Comparison of ENCODE assay signal across 18 cellular contexts in genomic region chr13:70967564-70967963, GRCh38.
DNase-seq lines count a peak whose midpoint lies in the region; ATAC-seq, FAIRE-seq and TF ChIP-seq lines count a peak whose summit lies in the region.
"Had no signal": no experiment of that assay in that cellular context is flagged by ENCODE, and none has a peak within 500 bp of the region (broad histone marks: within the 10 kb centered on the region; RNA-seq: fewer than 3 reads in every experiment).

No MANE protein-coding gene starts in this region.

- FAIRE-seq in kidney (lab: Jason Lieb, UNC) = no peak
- FAIRE-seq: H54 had no signal

- TF ChIP-seq CTCF in SU-DHL-6 (IDR thresholded peaks at IDR 0.05; ENCODE audit: insufficient read depth, low read length, poor library complexity, severe bottlenecking) (no peak), kidney (IDR thresholded peaks at IDR 0.05; ENCODE audit: borderline replicate concordance, extremely low read depth, insufficient read depth) (no peak), upper lobe of right lung (IDR thresholded peaks at IDR 0.05) (no peak), OCI-LY7 (conservative IDR thresholded peaks at IDR 0.05; ENCODE audit: low read length) (no peak)

- H3K27me3 ChIP-seq in SU-DHL-6 (ENCODE audit: low read length) (no peaks in the 10 kb centered on the region), upper lobe of right lung (no peaks in the 10 kb centered on the region)
- H3K27me3 ChIP-seq: BLaER1 had no signal

- POLR2A ChIA-PET in OCI-LY7 (lab: Charles Lee) (no interaction called here), T-cell (lab: Charles Lee) (no interaction called here)

- H3K9me3 Mint-ChIP-seq in T-cell = no peaks in the 10 kb centered on the region
- H3K9me3 Mint-ChIP-seq: CD4-positive, alpha-beta memory T cell; GM23338 had no signal

- no peaks in the 10 kb centered on the region for H3K36me3 Mint-ChIP-seq in T-cell
- H3K36me3 Mint-ChIP-seq: CD14-positive monocyte; CD4-positive, alpha-beta memory T cell had no signal

- H3K4me3 ChIP-seq in SU-DHL-6 (ENCODE audit: insufficient read depth, low read length, poor library complexity, severe bottlenecking) (no peak overlapping the region), kidney (ENCODE audit: low read length in 2 of 2) (no peak overlapping the region), upper lobe of right lung (no peak overlapping the region), OCI-LY7 (ENCODE audit: low read depth, low read length, poor library complexity, severe bottlenecking) (no peak overlapping the region)
- H3K4me3 ChIP-seq: BLaER1, GM23338 had no signal

- H3K79me2 ChIP-seq in SU-DHL-6 (ENCODE audit: insufficient read depth, low read length) (no peaks in the 10 kb centered on the region), OCI-LY7 (ENCODE audit: insufficient read depth, low read depth, low read length) (no peaks in the 10 kb centered on the region)

- peak; percentile 29 for DNase-seq in kidney
- peak; percentile 58 for DNase-seq in posterior vena cava (ENCODE audit: low spot score)
- DNase-seq in upper lobe of right lung = no peak
- DNase-seq in OCI-LY7 (ENCODE audit: low spot score) = no peak
- no peak for DNase-seq in T-cell
- DNase-seq: 8988T; Calu3; CD4-positive, alpha-beta memory T cell; DMS79 treated with DMSO at 0.1 percent for 48 hours; GF-D8; HCEC 1CT had no signal

- H3K4me1 Mint-ChIP-seq in T-cell = no peaks in the 10 kb centered on the region
- H3K4me1 Mint-ChIP-seq: CD14-positive monocyte; CD4-positive, alpha-beta memory T cell; GM23338 had no signal

- no peak overlapping the region for H3K4me3 Mint-ChIP-seq in T-cell
- H3K4me3 Mint-ChIP-seq: CD14-positive monocyte; CD4-positive, alpha-beta memory T cell; GM23338 had no signal

- H3K27ac Mint-ChIP-seq in T-cell = no peak overlapping the region
- H3K27ac Mint-ChIP-seq: CD14-positive monocyte; CD4-positive, alpha-beta memory T cell; GM23338 had no signal

- 0 out of 2 replicates have a peak, but pooled peaks cover under 1% of the 10 kb centered on the region for H3F3A ChIP-seq in SU-DHL-6 (ENCODE audit: insufficient read depth)

- no TSS peak for BruUV-seq in OCI-LY7 (replicated peaks; lab: Mats Ljungman, UMichigan)

- H3K27ac ChIP-seq in SU-DHL-6 (ENCODE audit: low read depth, low read length) (no peak overlapping the region), kidney (ENCODE audit: low read depth in 2 of 2, low read length in 2 of 2) (no peak overlapping the region), upper lobe of right lung (no peak overlapping the region), OCI-LY7 (ENCODE audit: low read depth, low read length, poor library complexity, severe bottlenecking) (no peak overlapping the region)
- H3K27ac ChIP-seq: BLaER1, HL-60 had no signal

- CTCF ChIA-PET in OCI-LY7 (lab: Charles Lee; ENCODE audit: unreplicated experiment) = no interaction called here
- CTCF ChIA-PET in T-cell (lab: Charles Lee) = no interaction called here

- H3K9me3 ChIP-seq in SU-DHL-6 (ENCODE audit: insufficient read depth, low read length) = no peaks in the 10 kb centered on the region
- H3K9me3 ChIP-seq in kidney (ENCODE audit: control insufficient read depth in 1 of 2, low read length in 2 of 2) = no peaks in the 10 kb centered on the region
- no peaks in the 10 kb centered on the region for H3K9me3 ChIP-seq in upper lobe of right lung
- H3K9me3 ChIP-seq in OCI-LY7 (ENCODE audit: low read length) = no peaks in the 10 kb centered on the region
- H3K9me3 ChIP-seq: BLaER1 had no signal

- ATAC-seq in upper lobe of right lung = peak; percentile 34
- no peak for ATAC-seq in HG03045 (IDR thresholded peaks at IDR 0.05; ENCODE audit: unreplicated experiment)
- ATAC-seq in T-cell (replicated peaks in 1 of 4) = no peak
- ATAC-seq: GM23338 had no signal

- no peaks in the 10 kb centered on the region for H3K27me3 Mint-ChIP-seq in T-cell
- H3K27me3 Mint-ChIP-seq: CD4-positive, alpha-beta memory T cell had no signal

- intact Hi-C loops in kidney (cut with DNase I) = no loop called here
- intact Hi-C loops in posterior vena cava (cut with DNase I) = loop anchor here in 1 of 2 donors (5.0 kb wide), 1 partner anchor 1065 kb away; no protein-coding TSS in a partner anchor
- intact Hi-C loops in upper lobe of right lung (cut with DNase I) = no loop called here
- intact Hi-C loops in OCI-LY7 (cut with micrococcal nuclease; ENCODE audit: unreplicated experiment) = no loop called here

- H2AFZ ChIP-seq in SU-DHL-6 (ENCODE audit: low read depth, low read length, severe bottlenecking) (peak overlapping the region; percentile 46), OCI-LY7 (ENCODE audit: low read length) (no peak overlapping the region)
- H2AFZ ChIP-seq: GM23338 had no signal

- H3K9me2 ChIP-seq in SU-DHL-6 (replicated peaks; ENCODE audit: insufficient read depth, low read length) (no peaks in the 10 kb centered on the region), OCI-LY7 (ENCODE audit: insufficient read depth, low read length) (no peaks in the 10 kb centered on the region)

- H3K36me3 ChIP-seq in SU-DHL-6 (ENCODE audit: low read length) (no peaks in the 10 kb centered on the region), kidney (ENCODE audit: control insufficient read depth in 1 of 2, insufficient read depth in 2 of 2, low read length in 2 of 2) (no peaks in the 10 kb centered on the region), upper lobe of right lung (no peaks in the 10 kb centered on the region), OCI-LY7 (ENCODE audit: insufficient read depth, low read length) (no peaks in the 10 kb centered on the region)
- H3K36me3 ChIP-seq: BLaER1 had no signal

- H4K20me1 ChIP-seq in SU-DHL-6 (ENCODE audit: low read depth, low read length) = no peaks in the 10 kb centered on the region
- no peaks in the 10 kb centered on the region for H4K20me1 ChIP-seq in OCI-LY7 (ENCODE audit: insufficient read depth, low read length)
- H4K20me1 ChIP-seq: BLaER1 had no signal

- no peak overlapping the region for H3K9ac ChIP-seq in SU-DHL-6 (ENCODE audit: low read length)
- no peak overlapping the region for H3K9ac ChIP-seq in kidney (ENCODE audit: low read length in 2 of 2)
- H3K9ac ChIP-seq: BLaER1 had no signal

- H3K4me1 ChIP-seq in kidney (ENCODE audit: control insufficient read depth in 1 of 2, insufficient read depth in 1 of 2, low read depth in 1 of 2, low read length in 2 of 2) = no peaks in the 10 kb centered on the region
- H3K4me1 ChIP-seq in upper lobe of right lung = no peaks in the 10 kb centered on the region
- no peaks in the 10 kb centered on the region for H3K4me1 ChIP-seq in OCI-LY7 (ENCODE audit: insufficient read depth, low read length, poor library complexity, severe bottlenecking)
- H3K4me1 ChIP-seq: BLaER1 had no signal

- H3K4me2 ChIP-seq in SU-DHL-6 (ENCODE audit: low read depth, low read length, poor library complexity, severe bottlenecking) (no peak overlapping the region), OCI-LY7 (ENCODE audit: low read length) (no peak overlapping the region)
- H3K4me2 ChIP-seq: BLaER1, GM23338 had no signal

Comparison
In these comparisons a context has a peak if more than half of its experiments do, and no peak if none do; other contexts are left out.
1. DNase-seq: peak in kidney (single experiment) and posterior vena cava (single experiment); none in upper lobe of right lung (single experiment), OCI-LY7 (single experiment) and T-cell (0 of 34).